1 cellular context compared by ENCODE assay signal in genomic region chr15:34047893-34048775, GRCh38.
TF ChIP-seq lines count a peak whose summit lies in the region.

No MANE protein-coding gene starts in this region.

TF ChIP-seq in A549, 52 proteins besides CTCF, POLR2A, EP300 and RAD21 (continued from another document):
- TF ChIP-seq REST (IDR thresholded peaks at IDR 0.05), result no peak
- no peak for TF ChIP-seq FOXS1 (CRISPR knock-in tag; IDR thresholded peaks at IDR 0.05)
- TF ChIP-seq FOSB (CRISPR knock-in tag; IDR thresholded peaks at IDR 0.05), result no peak
- no peak for TF ChIP-seq NFE2L2 (conservative IDR thresholded peaks at IDR 0.05; ENCODE audit: low read length)
- no peak for TF ChIP-seq CHD4 (IDR thresholded peaks at IDR 0.05; ENCODE audit: borderline replicate concordance)
- TF ChIP-seq MAX (IDR thresholded peaks at IDR 0.05), result no peak
- TF ChIP-seq RNF2 (IDR thresholded peaks at IDR 0.05; ENCODE audit: borderline replicate concordance, low read depth), result no peak
